ENCODE assay signal across 15 cellular contexts in the genomic region with DNA sequence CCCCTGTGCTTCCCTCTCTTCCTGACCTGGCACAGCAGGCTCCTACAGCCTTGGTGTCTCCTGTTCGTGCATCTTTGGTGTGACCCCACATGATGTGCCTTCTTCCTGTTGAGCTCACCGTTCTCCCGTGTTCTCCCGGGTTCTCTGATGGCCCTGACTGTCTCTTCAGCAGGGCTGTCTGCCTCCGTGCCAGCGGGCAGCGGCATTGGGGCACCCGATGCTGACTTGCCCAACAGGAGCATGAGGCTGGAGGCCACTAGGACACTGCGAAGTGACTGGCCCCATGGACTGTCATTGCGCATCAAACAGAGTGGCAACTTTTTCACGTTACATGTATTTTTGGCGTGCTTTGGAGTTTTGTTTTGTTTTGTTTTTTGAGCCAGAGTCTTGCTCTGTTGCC. TPM values are rescaled to one million over a fixed set of nuclear protein-coding genes. Genes with fewer than 3 reads are reported as not detected.
DNase-seq lines count a peak whose midpoint lies in the region; ATAC-seq and TF ChIP-seq lines count a peak whose summit lies in the region.
"Had no signal": no experiment of that assay in that cellular context is flagged by ENCODE, and none has a peak within 500 bp of the region (broad histone marks: within the 10 kb centered on the region; RNA-seq: fewer than 3 reads in every experiment).

No MANE protein-coding gene starts in this region.

- no peak for TF ChIP-seq CTCF in progenitor cell of endocrine pancreas (IDR thresholded peaks at IDR 0.05; ENCODE audit: unreplicated experiment)

- no peaks in the 10 kb centered on the region for H3K4me1 Mint-ChIP-seq in stimulated activated naive CD8-positive, alpha-beta T cell treated with anti-CD3 and anti-CD28 coated beads, Interleukin-15, Interleukin-2, amounts not matched to agents 100 ng/mL and 50 ng/mL, for 24 hours (ENCODE audit: low read depth)
- no peaks in the 10 kb centered on the region for H3K4me1 Mint-ChIP-seq in progenitor cell of endocrine pancreas (ENCODE audit: low read depth)
- H3K4me1 Mint-ChIP-seq: B cell had no signal

- no peak for DNase-seq in activated naive CD4-positive, alpha-beta T cell treated with anti-CD3 and anti-CD28 coated beads, Interleukin-2, amount 50 U/mL, for 72 hours (ENCODE audit: low spot score in 2 of 2)
- DNase-seq in activated naive CD4-positive, alpha-beta T cell treated with Interleukin-2 at 50 U/mL for 16 hours, result no peak
- DNase-seq in stimulated activated naive CD8-positive, alpha-beta T cell treated with anti-CD3 and anti-CD28 coated beads, Interleukin-15, Interleukin-2, amounts not matched to agents 100 U/mL and 50 U/mL, for 24 hours, result no peak
- DNase-seq in progenitor cell of endocrine pancreas (ENCODE audit: low spot score, unreplicated experiment), result no peak
- no peak for DNase-seq in NCI-H1417 (lab: John Stamatoyannopoulos, UW)
- DNase-seq: Caco-2; CD4-positive, CD25-positive, alpha-beta regulatory T cell; CD8-positive, alpha-beta T cell; DMS153; DND-41; GM23248; H7; HCEC 1CT had no signal

- peak overlapping the region; percentile 55 to 68 for H3K27ac Mint-ChIP-seq in activated naive CD4-positive, alpha-beta T cell treated with anti-CD3 and anti-CD28 coated beads, Interleukin-2, amount 50 U/mL, for 72 hours
- H3K27ac Mint-ChIP-seq in stimulated activated naive CD8-positive, alpha-beta T cell treated with anti-CD3 and anti-CD28 coated beads, Interleukin-15, Interleukin-2, amounts not matched to agents 100 ng/mL and 50 ng/mL, for 24 hours, result peak overlapping the region; percentile 47
- peak overlapping the region; percentile 90 for H3K27ac Mint-ChIP-seq in progenitor cell of endocrine pancreas
- H3K27ac Mint-ChIP-seq: B cell; CD4-positive, CD25-positive, alpha-beta regulatory T cell; CD8-positive, alpha-beta T cell had no signal

- H3K4me3 Mint-ChIP-seq in stimulated activated naive CD8-positive, alpha-beta T cell treated with anti-CD3 and anti-CD28 coated beads, Interleukin-15, Interleukin-2, amounts not matched to agents 100 ng/mL and 50 ng/mL, for 24 hours, result no peak overlapping the region
- H3K4me3 Mint-ChIP-seq in progenitor cell of endocrine pancreas (ENCODE audit: low read depth), result no peak overlapping the region
- H3K4me3 Mint-ChIP-seq: B cell; CD4-positive, CD25-positive, alpha-beta regulatory T cell; CD8-positive, alpha-beta T cell had no signal

- no peaks in the 10 kb centered on the region for H3K27me3 Mint-ChIP-seq in stimulated activated naive CD8-positive, alpha-beta T cell treated with anti-CD3 and anti-CD28 coated beads, Interleukin-15, Interleukin-2, amounts not matched to agents 100 ng/mL and 50 ng/mL, for 24 hours
- H3K27me3 Mint-ChIP-seq in progenitor cell of endocrine pancreas, result no peaks in the 10 kb centered on the region
- H3K27me3 Mint-ChIP-seq: B cell; CD4-positive, CD25-positive, alpha-beta regulatory T cell had no signal

- H3K9me3 Mint-ChIP-seq in activated naive CD4-positive, alpha-beta T cell treated with anti-CD3 and anti-CD28 coated beads, Interleukin-2, amount 50 U/mL, for 72 hours, result no peaks in the 10 kb centered on the region
- no peaks in the 10 kb centered on the region for H3K9me3 Mint-ChIP-seq in stimulated activated naive CD8-positive, alpha-beta T cell treated with anti-CD3 and anti-CD28 coated beads, Interleukin-15, Interleukin-2, amounts not matched to agents 100 ng/mL and 50 ng/mL, for 24 hours
- H3K9me3 Mint-ChIP-seq in progenitor cell of endocrine pancreas (ENCODE audit: low read depth), result no peaks in the 10 kb centered on the region
- H3K9me3 Mint-ChIP-seq: CD4-positive, CD25-positive, alpha-beta regulatory T cell; CD8-positive, alpha-beta T cell had no signal

- peaks cover 5% of the 10 kb centered on the region in 2 donors for H3K36me3 Mint-ChIP-seq in activated naive CD4-positive, alpha-beta T cell treated with anti-CD3 and anti-CD28 coated beads, Interleukin-2, amount 50 U/mL, for 72 hours
- peaks cover 48% of the 10 kb centered on the region for H3K36me3 Mint-ChIP-seq in stimulated activated naive CD8-positive, alpha-beta T cell treated with anti-CD3 and anti-CD28 coated beads, Interleukin-15, Interleukin-2, amounts not matched to agents 100 ng/mL and 50 ng/mL, for 24 hours (ENCODE audit: low read depth)
- H3K36me3 Mint-ChIP-seq in progenitor cell of endocrine pancreas (ENCODE audit: insufficient read depth), result peaks cover 22% of the 10 kb centered on the region

- ATAC-seq in activated naive CD4-positive, alpha-beta T cell treated with anti-CD3 and anti-CD28 coated beads, Interleukin-2, amount 50 U/mL, for 72 hours, result no peak
- ATAC-seq in stimulated activated naive CD8-positive, alpha-beta T cell treated with anti-CD3 and anti-CD28 coated beads, Interleukin-15, Interleukin-2, amounts not matched to agents 100 U/mL and 50 U/mL, for 24 hours, result no peak
- ATAC-seq: CD8-positive, alpha-beta T cell had no signal

RNA-seq across cellular contexts. Expression of a gene that starts 22.4 kb away (rescaled TPM):
- 10 to 100 TPM; 16.5 to 19.5 TPM for total RNA-seq in activated naive CD4-positive, alpha-beta T cell treated with anti-CD3 and anti-CD28 coated beads, Interleukin-2, amount 50 U/mL, for 72 hours
- 58.3 and 61.3 TPM in 2 replicates for total RNA-seq in progenitor cell of endocrine pancreas

RNA-seq across cellular contexts. Expression of a gene that starts 22.7 kb away (rescaled TPM):
- total RNA-seq in activated naive CD4-positive, alpha-beta T cell treated with anti-CD3 and anti-CD28 coated beads, Interleukin-2, amount 50 U/mL, for 72 hours, result 10 to 100 TPM; 16.0 to 17.1 TPM
- total RNA-seq in progenitor cell of endocrine pancreas, result 75.2 and 85.3 TPM in 2 replicates

RNA-seq across cellular contexts. Expression of a gene that starts 43.5 kb away (rescaled TPM):
- 10 to 100 TPM; 66.5 to 74.8 TPM for total RNA-seq in activated naive CD4-positive, alpha-beta T cell treated with anti-CD3 and anti-CD28 coated beads, Interleukin-2, amount 50 U/mL, for 72 hours
- 141 and 146 TPM in 2 replicates for total RNA-seq in progenitor cell of endocrine pancreas
